In the genomic region with DNA sequence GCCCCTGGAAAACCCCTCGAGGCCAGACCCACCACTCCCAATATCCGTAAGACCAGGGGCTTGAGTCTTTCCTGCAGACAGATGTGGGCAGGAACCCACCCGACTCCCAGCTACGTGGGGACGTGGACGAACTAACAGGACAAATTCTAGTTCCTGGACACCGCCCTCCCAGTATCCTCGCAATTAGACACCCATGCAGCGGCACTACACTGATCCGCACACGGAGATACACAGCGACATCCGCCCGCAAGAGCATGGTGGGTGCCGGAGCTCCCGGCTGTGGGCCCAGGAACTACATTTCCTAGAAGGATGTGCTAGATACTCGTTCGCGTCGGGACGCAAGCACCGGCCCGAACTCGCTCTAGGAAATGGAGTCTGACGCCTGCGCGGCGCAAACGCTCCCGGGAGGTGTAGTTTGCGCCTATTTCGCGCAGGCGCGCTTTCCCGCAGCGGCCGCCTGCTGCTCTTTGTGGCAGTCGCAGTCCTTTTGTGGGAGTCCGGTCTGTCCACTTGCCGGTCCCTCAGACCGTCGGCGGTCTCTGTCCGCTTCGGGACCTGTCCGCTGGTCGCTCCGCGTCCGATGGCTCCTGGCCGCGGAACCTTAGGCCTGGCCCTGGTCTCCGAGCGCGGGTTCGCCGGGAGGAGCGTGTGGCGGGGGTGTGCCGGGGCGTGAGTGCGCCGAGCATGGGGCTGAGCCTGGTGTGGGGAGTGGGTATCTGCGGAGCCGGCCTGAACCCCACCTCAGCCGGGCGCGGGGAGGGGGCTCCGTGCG, we compare ENCODE assay signal across 8 cellular contexts. TPM values are rescaled to one million over a fixed set of nuclear protein-coding genes. Genes with fewer than 3 reads are reported as not detected.
A peak's percentile ranks its signal among the peaks of the same experiment; 100 is the strongest.
DNase-seq lines count a peak whose midpoint lies in the region; ATAC-seq, FAIRE-seq and TF ChIP-seq lines count a peak whose summit lies in the region.

A gene (plus strand): TSS at position 447 of the 772 bp plus-strand sequence. CDS start 478 bp downstream, outside the sequence.

- H4K20me1 ChIP-seq in OCI-LY3 (ENCODE audit: insufficient read depth, low read length), result no peaks in the 10 kb centered on the region

- H3K4me1 ChIP-seq in BE2C (no peaks in the 10 kb centered on the region), OCI-LY3 (ENCODE audit: low read length) (peaks cover 18% of the 10 kb centered on the region)

- peak within 1 kb of the TSS; percentile 75 for H3K4me3 ChIP-seq in BE2C (ENCODE audit: low read depth, low read length)
- peak within 1 kb of the TSS; percentile 92 for H3K4me3 ChIP-seq in OCI-LY3 (ENCODE audit: low read length)
- peak within 1 kb of the TSS; percentile 77 for H3K4me3 ChIP-seq in epithelial cell of esophagus (ENCODE audit: low read length)

- H3K36me3 ChIP-seq in BE2C, result no peaks in the 10 kb centered on the region
- H3K36me3 ChIP-seq in OCI-LY3 (replicated peaks; ENCODE audit: low read depth, low read length), result peaks cover 6% of the 10 kb centered on the region

- H3K9me3 ChIP-seq in BE2C, result no peaks in the 10 kb centered on the region
- no peaks in the 10 kb centered on the region for H3K9me3 ChIP-seq in OCI-LY3 (ENCODE audit: insufficient read depth, low read length)

- peak; percentile 80 for FAIRE-seq in HTR-8/SVneo (lab: Jason Lieb, UNC)

- TF ChIP-seq CTCF in BE2C (IDR thresholded peaks at IDR 0.05; ENCODE audit: low read depth, low read length) (no peak; the same call in 1 of the 2 replicates), OCI-LY3 (IDR thresholded peaks at IDR 0.05; ENCODE audit: low read depth, low read length) (no peak), epithelial cell of esophagus (IDR thresholded peaks at IDR 0.05; ENCODE audit: insufficient read depth, low read depth, low read length, missing control alignments) (peak; percentile 7)

- H3K9ac ChIP-seq in OCI-LY3 (ENCODE audit: low read length), result peak within 1 kb of the TSS; percentile 84

- no peaks in the 10 kb centered on the region for H3K27me3 ChIP-seq in BE2C
- H3K27me3 ChIP-seq in OCI-LY3 (ENCODE audit: low read depth, low read length), result no peaks in the 10 kb centered on the region

- no peak within 1 kb of the TSS; the same call in 1 of the 2 replicates for H3K27ac ChIP-seq in OCI-LY3 (ENCODE audit: low read length)

- H3K4me2 ChIP-seq in OCI-LY3 (ENCODE audit: low read length), result peak within 1 kb of the TSS; percentile 99

- H2AFZ ChIP-seq in OCI-LY3 (ENCODE audit: low read depth, low read length), result peak within 1 kb of the TSS; percentile 94

- peak; percentile 66 for ATAC-seq in GM19351 (IDR thresholded peaks at IDR 0.05; ENCODE audit: unreplicated experiment)

- H3K79me2 ChIP-seq in OCI-LY3 (ENCODE audit: low read length), result peaks cover 12% of the 10 kb centered on the region

- peak; percentile 91 for DNase-seq in BE2C
- DNase-seq in HTR-8/SVneo (ENCODE audit: insufficient read length, low spot score), result peak; percentile 80
- peak; percentile 75 for DNase-seq in activated T-cell treated with anti-CD3 and anti-CD28 coated beads for 24 hours (ENCODE audit: low read depth)
- DNase-seq in epithelial cell of esophagus (ENCODE audit: low read depth), result peak; percentile 91
- DNase-seq in midbrain (lab: John Stamatoyannopoulos, UW), result peak; percentile 94
- DNase-seq in stimulated activated CD8-positive, alpha-beta memory T cell treated with anti-CD3 and anti-CD28 coated beads, Interleukin-15, amount 100 ng/mL, for 4 hours (ENCODE audit: low read depth in 2 of 2), result peak; percentile 60 to 62

RNA-seq across cellular contexts. Expression of the gene that starts here (rescaled TPM):
- 43.2 TPM for polyA plus RNA-seq in BE2C (2012; ENCODE audit: insufficient read depth, insufficient read length, low read depth)
